ENCODE assay signal across 1 cellular context in the genomic region with DNA sequence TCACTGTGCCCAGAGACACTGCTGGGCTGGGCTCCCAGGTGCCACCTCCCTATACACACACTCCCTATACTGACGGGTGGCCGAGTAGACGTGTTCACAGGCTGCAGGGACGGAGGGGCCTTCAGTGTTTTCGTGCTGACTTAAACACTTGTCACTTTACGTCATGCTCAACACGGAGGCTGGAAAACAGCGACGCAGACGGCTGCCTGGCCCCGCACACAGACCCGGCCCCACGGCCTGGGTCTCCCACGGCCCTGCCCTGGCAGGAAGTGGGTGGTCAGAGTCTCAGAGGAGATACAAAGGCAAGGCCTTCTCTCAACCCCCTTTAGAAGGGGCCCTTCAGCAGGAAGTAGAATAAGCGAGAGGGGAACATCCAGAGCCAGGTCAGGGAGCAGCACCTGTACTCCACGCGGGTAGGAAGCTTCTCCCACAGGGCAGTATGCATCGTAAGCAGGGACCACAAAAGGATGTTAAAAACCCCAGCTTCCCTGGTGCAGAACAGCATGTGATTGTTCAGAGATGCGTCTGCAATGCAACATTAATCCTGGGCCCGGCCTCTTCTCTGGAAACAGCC.
TF ChIP-seq lines count a peak whose summit lies in the region.

No MANE protein-coding gene starts in this region.

TF ChIP-seq in SK-N-SH treated with all-trans-retinoic acid at 6 μM for 48 hours, 23 proteins besides CTCF, POLR2A, EP300 and RAD21:
- TF ChIP-seq, protein P1, sequence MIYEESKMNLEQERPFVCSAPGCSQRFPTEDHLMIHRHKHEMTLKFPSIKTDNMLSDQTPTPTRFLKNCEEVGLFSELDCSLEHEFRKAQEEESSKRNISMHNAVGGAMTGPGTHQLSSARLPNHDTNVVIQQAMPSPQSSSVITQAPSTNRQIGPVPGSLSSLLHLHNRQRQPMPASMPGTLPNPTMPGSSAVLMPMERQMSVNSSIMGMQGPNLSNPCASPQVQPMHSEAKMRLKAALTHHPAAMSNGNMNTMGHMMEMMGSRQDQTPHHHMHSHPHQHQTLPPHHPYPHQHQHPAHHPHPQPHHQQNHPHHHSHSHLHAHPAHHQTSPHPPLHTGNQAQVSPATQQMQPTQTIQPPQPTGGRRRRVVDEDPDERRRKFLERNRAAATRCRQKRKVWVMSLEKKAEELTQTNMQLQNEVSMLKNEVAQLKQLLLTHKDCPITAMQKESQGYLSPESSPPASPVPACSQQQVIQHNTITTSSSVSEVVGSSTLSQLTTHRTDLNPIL (CRISPR knock-in tag; IDR thresholded peaks at IDR 0.05; ENCODE audit: low read depth), result no peak
- TF ChIP-seq ISL1 (CRISPR knock-in tag; IDR thresholded peaks at IDR 0.05) (no peak), OSR1 (CRISPR knock-in tag; IDR thresholded peaks at IDR 0.05) (no peak), GLIS3 (CRISPR knock-in tag; IDR thresholded peaks at IDR 0.05) (no peak)
- TF ChIP-seq, protein P2, sequence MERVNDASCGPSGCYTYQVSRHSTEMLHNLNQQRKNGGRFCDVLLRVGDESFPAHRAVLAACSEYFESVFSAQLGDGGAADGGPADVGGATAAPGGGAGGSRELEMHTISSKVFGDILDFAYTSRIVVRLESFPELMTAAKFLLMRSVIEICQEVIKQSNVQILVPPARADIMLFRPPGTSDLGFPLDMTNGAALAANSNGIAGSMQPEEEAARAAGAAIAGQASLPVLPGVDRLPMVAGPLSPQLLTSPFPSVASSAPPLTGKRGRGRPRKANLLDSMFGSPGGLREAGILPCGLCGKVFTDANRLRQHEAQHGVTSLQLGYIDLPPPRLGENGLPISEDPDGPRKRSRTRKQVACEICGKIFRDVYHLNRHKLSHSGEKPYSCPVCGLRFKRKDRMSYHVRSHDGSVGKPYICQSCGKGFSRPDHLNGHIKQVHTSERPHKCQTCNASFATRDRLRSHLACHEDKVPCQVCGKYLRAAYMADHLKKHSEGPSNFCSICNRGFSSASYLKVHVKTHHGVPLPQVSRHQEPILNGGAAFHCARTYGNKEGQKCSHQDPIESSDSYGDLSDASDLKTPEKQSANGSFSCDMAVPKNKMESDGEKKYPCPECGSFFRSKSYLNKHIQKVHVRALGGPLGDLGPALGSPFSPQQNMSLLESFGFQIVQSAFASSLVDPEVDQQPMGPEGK (CRISPR knock-in tag; IDR thresholded peaks at IDR 0.05; ENCODE audit: borderline replicate concordance), result no peak
- TF ChIP-seq, protein P3, sequence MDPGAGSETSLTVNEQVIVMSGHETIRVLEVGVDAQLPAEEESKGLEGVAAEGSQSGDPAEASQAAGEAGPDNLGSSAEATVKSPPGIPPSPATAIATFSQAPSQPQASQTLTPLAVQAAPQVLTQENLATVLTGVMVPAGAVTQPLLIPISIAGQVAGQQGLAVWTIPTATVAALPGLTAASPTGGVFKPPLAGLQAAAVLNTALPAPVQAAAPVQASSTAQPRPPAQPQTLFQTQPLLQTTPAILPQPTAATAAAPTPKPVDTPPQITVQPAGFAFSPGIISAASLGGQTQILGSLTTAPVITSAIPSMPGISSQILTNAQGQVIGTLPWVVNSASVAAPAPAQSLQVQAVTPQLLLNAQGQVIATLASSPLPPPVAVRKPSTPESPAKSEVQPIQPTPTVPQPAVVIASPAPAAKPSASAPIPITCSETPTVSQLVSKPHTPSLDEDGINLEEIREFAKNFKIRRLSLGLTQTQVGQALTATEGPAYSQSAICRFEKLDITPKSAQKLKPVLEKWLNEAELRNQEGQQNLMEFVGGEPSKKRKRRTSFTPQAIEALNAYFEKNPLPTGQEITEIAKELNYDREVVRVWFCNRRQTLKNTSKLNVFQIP (CRISPR knock-in tag; IDR thresholded peaks at IDR 0.05; ENCODE audit: borderline replicate concordance, low read depth), result no peak
TF ChIP-seq in SK-N-SH treated with all-trans-retinoic acid at 6 μM for 48 hours: peak in this region for 0.
